In the genomic region with DNA sequence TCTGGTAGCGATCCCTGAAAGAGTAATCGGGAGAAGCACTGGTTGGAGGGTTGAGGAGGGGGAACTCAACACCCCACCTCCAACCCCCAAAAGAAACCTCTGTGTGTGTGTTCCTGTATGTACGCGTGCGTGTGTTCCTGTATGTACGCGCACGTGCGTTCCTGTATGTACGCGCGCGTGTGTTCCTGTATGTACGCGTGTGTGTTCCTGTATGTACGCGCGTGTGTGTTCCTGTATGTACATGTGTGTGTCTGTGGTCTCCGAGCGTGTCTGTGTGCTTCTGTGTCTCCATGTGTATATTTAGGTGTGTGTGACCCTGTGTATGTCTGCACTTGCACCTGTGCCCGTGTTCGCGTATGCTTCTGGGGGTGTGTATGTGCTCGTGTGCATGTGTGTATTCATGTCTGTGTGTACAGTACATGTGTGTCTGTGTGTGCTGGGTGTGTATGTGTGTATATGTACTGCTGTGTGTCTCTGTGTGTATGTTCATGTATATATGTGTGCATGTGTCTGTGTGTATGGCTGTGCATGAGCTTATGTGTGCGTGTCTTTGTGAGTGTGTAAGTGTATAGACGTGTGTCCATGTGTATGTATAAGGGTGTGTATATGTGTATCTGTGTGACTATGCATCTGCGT, we compare ENCODE assay signal across 1 cellular context.
TF ChIP-seq lines count a peak whose summit lies in the region.

No MANE protein-coding gene starts in this region.

TF ChIP-seq in K562, 482 proteins besides CTCF, POLR2A, EP300 and RAD21 (continued from another document):
- TF ChIP-seq, protein P1, sequence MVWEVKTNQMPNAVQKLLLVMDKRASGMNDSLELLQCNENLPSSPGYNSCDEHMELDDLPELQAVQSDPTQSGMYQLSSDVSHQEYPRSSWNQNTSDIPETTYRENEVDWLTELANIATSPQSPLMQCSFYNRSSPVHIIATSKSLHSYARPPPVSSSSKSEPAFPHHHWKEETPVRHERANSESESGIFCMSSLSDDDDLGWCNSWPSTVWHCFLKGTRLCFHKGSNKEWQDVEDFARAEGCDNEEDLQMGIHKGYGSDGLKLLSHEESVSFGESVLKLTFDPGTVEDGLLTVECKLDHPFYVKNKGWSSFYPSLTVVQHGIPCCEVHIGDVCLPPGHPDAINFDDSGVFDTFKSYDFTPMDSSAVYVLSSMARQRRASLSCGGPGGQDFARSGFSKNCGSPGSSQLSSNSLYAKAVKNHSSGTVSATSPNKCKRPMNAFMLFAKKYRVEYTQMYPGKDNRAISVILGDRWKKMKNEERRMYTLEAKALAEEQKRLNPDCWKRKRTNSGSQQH (CRISPR knock-in tag; IDR thresholded peaks at IDR 0.05): 0 out of 2 replicates have a peak, but pooled peaks have one; percentile 5
- TF ChIP-seq, protein P2, sequence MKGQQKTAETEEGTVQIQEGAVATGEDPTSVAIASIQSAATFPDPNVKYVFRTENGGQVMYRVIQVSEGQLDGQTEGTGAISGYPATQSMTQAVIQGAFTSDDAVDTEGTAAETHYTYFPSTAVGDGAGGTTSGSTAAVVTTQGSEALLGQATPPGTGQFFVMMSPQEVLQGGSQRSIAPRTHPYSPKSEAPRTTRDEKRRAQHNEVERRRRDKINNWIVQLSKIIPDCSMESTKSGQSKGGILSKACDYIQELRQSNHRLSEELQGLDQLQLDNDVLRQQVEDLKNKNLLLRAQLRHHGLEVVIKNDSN (CRISPR knock-in tag; IDR thresholded peaks at IDR 0.05): peak; percentile 14
- TF ChIP-seq BHLHE40 (IDR thresholded peaks at IDR 0.05; ENCODE audit: low read length) (no peak), GATAD2A (IDR thresholded peaks at IDR 0.05) (no peak), POLR3G (IDR thresholded peaks at IDR 0.05; ENCODE audit: extremely low read depth, insufficient read length, insufficient replicate concordance) (no peak), FOXK2 (conservative IDR thresholded peaks at IDR 0.05 in 1 of 2, IDR thresholded peaks at IDR 0.05 in 1 of 2; ENCODE audit: low read depth in 2 of 2) (no peak), HLTF (IDR thresholded peaks at IDR 0.05) (peak; percentile 59; the same call in 1 of the 2 replicates), MYBL2 (IDR thresholded peaks at IDR 0.05; ENCODE audit: low read depth) (peak; percentile 21; the same call in 1 of the 2 replicates), MYBL2 (CRISPR knock-in tag; IDR thresholded peaks at IDR 0.05; ENCODE audit: borderline replicate concordance) (no peak), MTA1 (IDR thresholded peaks at IDR 0.05; ENCODE audit: borderline replicate concordance) (0 out of 2 replicates have a peak, but pooled peaks have one; percentile 2), NFRKB (IDR thresholded peaks at IDR 0.05; ENCODE audit: low read depth) (peak; percentile 38; the same call in 1 of the 2 replicates), PHF20 (IDR thresholded peaks at IDR 0.05; ENCODE audit: partially characterized antibody) (peak; percentile 35), ZNF436 (CRISPR knock-in tag; IDR thresholded peaks at IDR 0.05) (no peak), ZNF24 (IDR thresholded peaks at IDR 0.05) (no peak), ZNF316 (IDR thresholded peaks at IDR 0.05) (no peak), KDM1A (IDR thresholded peaks at IDR 0.05) (peak in 1 of 2 experiments; percentile 85; a peak in 2 of 4 replicates), SNRNP70 (optimal IDR thresholded peaks at IDR 0.05; ENCODE audit: low read depth, low read length) (no peak), HMG20B (CRISPR knock-in tag; IDR thresholded peaks at IDR 0.05) (no peak)
- TF ChIP-seq, protein P3, sequence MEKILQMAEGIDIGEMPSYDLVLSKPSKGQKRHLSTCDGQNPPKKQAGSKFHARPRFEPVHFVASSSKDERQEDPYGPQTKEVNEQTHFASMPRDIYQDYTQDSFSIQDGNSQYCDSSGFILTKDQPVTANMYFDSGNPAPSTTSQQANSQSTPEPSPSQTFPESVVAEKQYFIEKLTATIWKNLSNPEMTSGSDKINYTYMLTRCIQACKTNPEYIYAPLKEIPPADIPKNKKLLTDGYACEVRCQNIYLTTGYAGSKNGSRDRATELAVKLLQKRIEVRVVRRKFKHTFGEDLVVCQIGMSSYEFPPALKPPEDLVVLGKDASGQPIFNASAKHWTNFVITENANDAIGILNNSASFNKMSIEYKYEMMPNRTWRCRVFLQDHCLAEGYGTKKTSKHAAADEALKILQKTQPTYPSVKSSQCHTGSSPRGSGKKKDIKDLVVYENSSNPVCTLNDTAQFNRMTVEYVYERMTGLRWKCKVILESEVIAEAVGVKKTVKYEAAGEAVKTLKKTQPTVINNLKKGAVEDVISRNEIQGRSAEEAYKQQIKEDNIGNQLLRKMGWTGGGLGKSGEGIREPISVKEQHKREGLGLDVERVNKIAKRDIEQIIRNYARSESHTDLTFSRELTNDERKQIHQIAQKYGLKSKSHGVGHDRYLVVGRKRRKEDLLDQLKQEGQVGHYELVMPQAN (IDR thresholded peaks at IDR 0.05; ENCODE audit: borderline replicate concordance): peak; percentile 53; the same call in 1 of the 2 replicates
- TF ChIP-seq, protein P4, sequence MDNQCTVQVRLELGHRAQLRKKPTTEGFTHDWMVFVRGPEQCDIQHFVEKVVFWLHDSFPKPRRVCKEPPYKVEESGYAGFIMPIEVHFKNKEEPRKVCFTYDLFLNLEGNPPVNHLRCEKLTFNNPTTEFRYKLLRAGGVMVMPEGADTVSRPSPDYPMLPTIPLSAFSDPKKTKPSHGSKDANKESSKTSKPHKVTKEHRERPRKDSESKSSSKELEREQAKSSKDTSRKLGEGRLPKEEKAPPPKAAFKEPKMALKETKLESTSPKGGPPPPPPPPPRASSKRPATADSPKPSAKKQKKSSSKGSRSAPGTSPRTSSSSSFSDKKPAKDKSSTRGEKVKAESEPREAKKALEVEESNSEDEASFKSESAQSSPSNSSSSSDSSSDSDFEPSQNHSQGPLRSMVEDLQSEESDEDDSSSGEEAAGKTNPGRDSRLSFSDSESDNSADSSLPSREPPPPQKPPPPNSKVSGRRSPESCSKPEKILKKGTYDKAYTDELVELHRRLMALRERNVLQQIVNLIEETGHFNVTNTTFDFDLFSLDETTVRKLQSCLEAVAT (IDR thresholded peaks at IDR 0.05): peak in 1 of 2 experiments; percentile 50; a peak in 1 of 4 replicates
- TF ChIP-seq, protein P5, sequence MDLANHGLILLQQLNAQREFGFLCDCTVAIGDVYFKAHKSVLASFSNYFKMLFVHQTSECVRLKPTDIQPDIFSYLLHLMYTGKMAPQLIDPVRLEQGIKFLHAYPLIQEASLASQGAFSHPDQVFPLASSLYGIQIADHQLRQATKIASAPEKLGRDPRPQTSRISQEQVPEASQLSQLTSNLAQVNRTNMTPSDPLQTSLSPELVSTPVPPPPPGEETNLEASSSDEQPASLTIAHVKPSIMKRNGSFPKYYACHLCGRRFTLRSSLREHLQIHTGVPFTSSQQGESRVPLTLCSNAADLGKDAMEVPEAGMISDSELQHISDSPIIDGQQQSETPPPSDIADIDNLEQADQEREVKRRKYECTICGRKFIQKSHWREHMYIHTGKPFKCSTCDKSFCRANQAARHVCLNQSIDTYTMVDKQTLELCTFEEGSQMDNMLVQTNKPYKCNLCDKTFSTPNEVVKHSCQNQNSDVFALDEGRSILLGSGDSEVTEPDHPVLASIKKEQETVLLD (IDR thresholded peaks at IDR 0.05): 0 out of 2 replicates have a peak, but pooled peaks have one; percentile 26
- TF ChIP-seq, protein P6, sequence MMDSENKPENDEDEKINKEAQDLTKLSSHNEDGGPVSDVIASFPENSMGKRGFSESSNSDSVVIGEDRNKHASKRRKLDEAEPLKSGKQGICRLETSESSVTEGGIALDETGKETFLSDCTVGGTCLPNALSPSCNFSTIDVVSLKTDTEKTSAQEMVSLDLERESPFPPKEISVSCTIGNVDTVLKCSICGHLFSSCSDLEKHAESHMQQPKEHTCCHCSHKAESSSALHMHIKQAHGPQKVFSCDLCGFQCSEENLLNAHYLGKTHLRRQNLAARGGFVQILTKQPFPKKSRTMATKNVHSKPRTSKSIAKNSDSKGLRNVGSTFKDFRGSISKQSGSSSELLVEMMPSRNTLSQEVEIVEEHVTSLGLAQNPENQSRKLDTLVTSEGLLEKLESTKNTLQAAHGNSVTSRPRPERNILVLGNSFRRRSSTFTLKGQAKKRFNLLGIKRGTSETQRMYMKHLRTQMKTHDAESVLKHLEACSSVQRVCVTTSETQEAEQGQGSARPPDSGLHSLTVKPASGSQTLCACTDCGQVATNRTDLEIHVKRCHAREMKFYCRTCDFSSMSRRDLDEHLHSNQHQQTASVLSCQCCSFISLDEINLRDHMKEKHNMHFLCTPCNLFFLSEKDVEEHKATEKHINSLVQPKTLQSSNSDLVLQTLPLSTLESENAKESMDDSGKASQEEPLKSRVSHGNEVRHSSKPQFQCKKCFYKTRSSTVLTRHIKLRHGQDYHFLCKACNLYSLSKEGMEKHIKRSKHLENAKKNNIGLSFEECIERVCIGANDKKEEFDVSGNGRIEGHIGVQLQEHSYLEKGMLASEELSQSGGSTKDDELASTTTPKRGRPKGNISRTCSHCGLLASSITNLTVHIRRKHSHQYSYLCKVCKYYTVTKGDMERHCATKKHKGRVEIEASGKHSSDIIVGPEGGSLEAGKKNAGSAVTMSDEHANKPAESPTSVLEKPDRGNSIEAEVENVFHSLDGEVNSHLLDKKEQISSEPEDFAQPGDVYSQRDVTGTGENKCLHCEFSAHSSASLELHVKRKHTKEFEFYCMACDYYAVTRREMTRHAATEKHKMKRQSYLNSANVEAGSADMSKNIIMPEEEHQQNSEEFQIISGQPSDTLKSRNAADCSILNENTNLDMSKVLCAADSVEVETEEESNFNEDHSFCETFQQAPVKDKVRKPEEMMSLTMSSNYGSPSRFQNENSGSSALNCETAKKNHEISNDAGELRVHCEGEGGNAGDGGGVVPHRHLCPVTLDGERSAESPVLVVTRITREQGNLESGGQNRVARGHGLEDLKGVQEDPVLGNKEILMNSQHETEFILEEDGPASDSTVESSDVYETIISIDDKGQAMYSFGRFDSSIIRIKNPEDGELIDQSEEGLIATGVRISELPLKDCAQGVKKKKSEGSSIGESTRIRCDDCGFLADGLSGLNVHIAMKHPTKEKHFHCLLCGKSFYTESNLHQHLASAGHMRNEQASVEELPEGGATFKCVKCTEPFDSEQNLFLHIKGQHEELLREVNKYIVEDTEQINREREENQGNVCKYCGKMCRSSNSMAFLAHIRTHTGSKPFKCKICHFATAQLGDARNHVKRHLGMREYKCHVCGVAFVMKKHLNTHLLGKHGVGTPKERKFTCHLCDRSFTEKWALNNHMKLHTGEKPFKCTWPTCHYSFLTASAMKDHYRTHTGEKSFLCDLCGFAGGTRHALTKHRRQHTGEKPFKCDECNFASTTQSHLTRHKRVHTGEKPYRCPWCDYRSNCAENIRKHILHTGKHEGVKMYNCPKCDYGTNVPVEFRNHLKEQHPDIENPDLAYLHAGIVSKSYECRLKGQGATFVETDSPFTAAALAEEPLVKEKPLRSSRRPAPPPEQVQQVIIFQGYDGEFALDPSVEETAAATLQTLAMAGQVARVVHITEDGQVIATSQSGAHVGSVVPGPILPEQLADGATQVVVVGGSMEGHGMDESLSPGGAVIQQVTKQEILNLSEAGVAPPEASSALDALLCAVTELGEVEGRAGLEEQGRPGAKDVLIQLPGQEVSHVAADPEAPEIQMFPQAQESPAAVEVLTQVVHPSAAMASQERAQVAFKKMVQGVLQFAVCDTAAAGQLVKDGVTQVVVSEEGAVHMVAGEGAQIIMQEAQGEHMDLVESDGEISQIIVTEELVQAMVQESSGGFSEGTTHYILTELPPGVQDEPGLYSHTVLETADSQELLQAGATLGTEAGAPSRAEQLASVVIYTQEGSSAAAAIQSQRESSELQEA (IDR thresholded peaks at IDR 0.05; ENCODE audit: low read depth): peak; percentile 33; the same call in 1 of the 2 replicates
- TF ChIP-seq, protein P7, sequence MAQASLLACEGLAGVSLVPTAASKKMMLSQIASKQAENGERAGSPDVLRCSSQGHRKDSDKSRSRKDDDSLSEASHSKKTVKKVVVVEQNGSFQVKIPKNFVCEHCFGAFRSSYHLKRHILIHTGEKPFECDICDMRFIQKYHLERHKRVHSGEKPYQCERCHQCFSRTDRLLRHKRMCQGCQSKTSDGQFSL (CRISPR knock-in tag; IDR thresholded peaks at IDR 0.05): no peak
- TF ChIP-seq, protein P7 (tag; IDR thresholded peaks at IDR 0.05): no peak
